ENCODE assay signal across 22 cellular contexts in genomic region chr11:45394294-45395085, GRCh38.
DNase-seq lines count a peak whose midpoint lies in the region; ATAC-seq and TF ChIP-seq lines count a peak whose summit lies in the region.
"Had no signal": no experiment of that assay in that cellular context is flagged by ENCODE, and none has a peak within 500 bp of the region (broad histone marks: within the 10 kb centered on the region; RNA-seq: fewer than 3 reads in every experiment).

No MANE protein-coding gene starts in this region.

- peak overlapping the region; percentile 8 for H2BK120ac ChIP-seq in mesenchymal stem cell (ENCODE audit: low read depth, low read length)

- no peak overlapping the region for H3K23ac ChIP-seq in mesenchymal stem cell (ENCODE audit: low read length in 2 of 2)

- peaks cover 11% of the 10 kb centered on the region for H3K4me1 ChIP-seq in Karpas-422 (ENCODE audit: low read length)
- peaks cover 18% of the 10 kb centered on the region for H3K4me1 ChIP-seq in mesenchymal stem cell (ENCODE audit: control insufficient read depth, insufficient read depth, low read depth, low read length)
- H3K4me1 ChIP-seq: BE2C had no signal

- H2AK5ac ChIP-seq in mesenchymal stem cell (ENCODE audit: low read length, severe bottlenecking), result no peak overlapping the region

- no peak overlapping the region for H3K14ac ChIP-seq in mesenchymal stem cell (ENCODE audit: low read length in 2 of 2)

- H2BK12ac ChIP-seq in mesenchymal stem cell (ENCODE audit: low read length in 2 of 2), result peak overlapping the region in 1 of 2 experiments; percentile 53

- no peaks in the 10 kb centered on the region for H3K79me1 ChIP-seq in mesenchymal stem cell (replicated peaks; ENCODE audit: low read length, poor library complexity, severe bottlenecking)

- DNase-seq in HuH-7.5 (ENCODE audit: low spot score) (peak; percentile 20), Karpas-422 (no peak), left lobe of liver (ENCODE audit: low spot score) (peak; percentile 95), mesenchymal stem cell (no peak), coronary artery (ENCODE audit: low spot score) (no peak), NCI-H2227 (lab: John Stamatoyannopoulos, UW; ENCODE audit: unreplicated experiment) (no peak)
- DNase-seq: ACHN; BE2C; C1 segment of cervical spinal cord; CD4-positive, CD25-positive, alpha-beta regulatory T cell; CD8-positive, alpha-beta memory T cell; COR-L47; DMS 273 treated with DMSO at 0.1 percent for 48 hours; DMS53; DND-41; EL; HCEC 1CT; IMR-90 had no signal

- H3K36me3 ChIP-seq in Karpas-422 (ENCODE audit: insufficient read depth, low read length), result no peaks in the 10 kb centered on the region
- no peaks in the 10 kb centered on the region for H3K36me3 ChIP-seq in mesenchymal stem cell (ENCODE audit: control insufficient read depth in 1 of 2, insufficient read depth in 2 of 2, low read depth in 1 of 2, low read length in 2 of 2)
- H3K36me3 ChIP-seq: BE2C had no signal

- WGBS in mesenchymal stem cell, result 78% methylated on average over 7 of the region's 8 CpGs

- H3K4me3 ChIP-seq in Karpas-422 (ENCODE audit: low read length) (no peak overlapping the region), mesenchymal stem cell (ENCODE audit: insufficient read depth in 1 of 2, low read depth in 1 of 2, low read length in 2 of 2) (no peak overlapping the region), coronary artery (no peak overlapping the region)
- H3K4me3 ChIP-seq: GM12878, GM23338, K562 had no signal

- H4K8ac ChIP-seq in mesenchymal stem cell (ENCODE audit: low read length), result no peak overlapping the region

- H2BK5ac ChIP-seq in mesenchymal stem cell (ENCODE audit: low read depth, low read length, poor library complexity, severe bottlenecking), result no peak overlapping the region

- peak overlapping the region; percentile 17 for H3K4me2 ChIP-seq in Karpas-422 (ENCODE audit: low read depth, low read length, poor library complexity, severe bottlenecking)
- H3K4me2 ChIP-seq in mesenchymal stem cell (ENCODE audit: low read length, poor library complexity, severe bottlenecking), result no peak overlapping the region
- H3K4me2 ChIP-seq: GM23338 had no signal

- H4K20me1 ChIP-seq in Karpas-422 (ENCODE audit: insufficient read depth, low read depth, low read length), result no peaks in the 10 kb centered on the region

- H2AFZ ChIP-seq in Karpas-422 (ENCODE audit: low read length), result no peak overlapping the region
- no peak overlapping the region for H2AFZ ChIP-seq in mesenchymal stem cell (ENCODE audit: low read depth, low read length)
- H2AFZ ChIP-seq: GM23338 had no signal

- peak overlapping the region; percentile 21 for H2BK15ac ChIP-seq in mesenchymal stem cell (ENCODE audit: low read depth, poor library complexity, severe bottlenecking)

- H3K9me3 ChIP-seq in Karpas-422 (ENCODE audit: low read length), result no peaks in the 10 kb centered on the region
- no peaks in the 10 kb centered on the region for H3K9me3 ChIP-seq in mesenchymal stem cell (ENCODE audit: control insufficient read depth, low read length)
- H3K9me3 ChIP-seq: BE2C had no signal

- no peak overlapping the region for H4K91ac ChIP-seq in mesenchymal stem cell (ENCODE audit: low read length)

- no peak overlapping the region for H3K27ac ChIP-seq in Karpas-422 (ENCODE audit: low read length)
- no peak overlapping the region for H3K27ac ChIP-seq in mesenchymal stem cell (ENCODE audit: low read length, poor library complexity, severe bottlenecking)
- H3K27ac ChIP-seq in coronary artery, result no peak overlapping the region

- no peak overlapping the region for H3K9ac ChIP-seq in Karpas-422 (ENCODE audit: low read length)
- H3K9ac ChIP-seq in mesenchymal stem cell (ENCODE audit: low read length), result no peak overlapping the region

- H3K9me2 ChIP-seq in Karpas-422 (replicated peaks; ENCODE audit: insufficient read depth, low read length), result no peaks in the 10 kb centered on the region

- H3K18ac ChIP-seq in mesenchymal stem cell (ENCODE audit: low read depth in 1 of 2, low read length in 2 of 2), result peak overlapping the region in 1 of 2 experiments; percentile 16

- H3K27me3 ChIP-seq in Karpas-422 (ENCODE audit: low read length), result no peaks in the 10 kb centered on the region
- peaks cover 0 to 72% of the 10 kb centered on the region in 2 experiments for H3K27me3 ChIP-seq in mesenchymal stem cell (ENCODE audit: control insufficient read depth in 1 of 2, insufficient read depth in 1 of 2, low read length in 2 of 2)
- H3K27me3 ChIP-seq: BE2C had no signal

- ATAC-seq in left lobe of liver, result peak; percentile 81
- ATAC-seq in HG03095 (IDR thresholded peaks at IDR 0.05; ENCODE audit: unreplicated experiment), result no peak
- ATAC-seq: GM12878, GM23338, K562 had no signal

- no peak for TF ChIP-seq CTCF in coronary artery (IDR thresholded peaks at IDR 0.05)

- H3K79me2 ChIP-seq in Karpas-422 (ENCODE audit: low read length), result no peaks in the 10 kb centered on the region

- peak overlapping the region; percentile 15 to 32 for H3K4ac ChIP-seq in mesenchymal stem cell (ENCODE audit: low read depth in 1 of 2, low read length in 2 of 2)

Comparison
In these comparisons a context has a peak if more than half of its experiments do, and no peak if none do; other contexts are left out.
1. DNase-seq: peak in HuH-7.5 (single experiment) and left lobe of liver (single experiment); none in Karpas-422 (single experiment), mesenchymal stem cell (single experiment), coronary artery (single experiment) and NCI-H2227 (single experiment).